In genomic region chr1:68104155-68104554, GRCh38 we compare ENCODE assay signal across 15 cellular contexts. TPM values are rescaled to one million over a fixed set of nuclear protein-coding genes. Genes with fewer than 3 reads are reported as not detected.
DNase-seq lines count a peak whose midpoint lies in the region; ATAC-seq and TF ChIP-seq lines count a peak whose summit lies in the region.
"Had no signal": no experiment of that assay in that cellular context is flagged by ENCODE, and none has a peak within 500 bp of the region (broad histone marks: within the 10 kb centered on the region; RNA-seq: fewer than 3 reads in every experiment).

No MANE protein-coding gene starts in this region.

- peak overlapping the region; percentile 65; the same call in 1 of the 2 replicates for H2AFZ ChIP-seq in SK-N-SH (ENCODE audit: low read depth)

- no peaks in the 10 kb centered on the region for H3F3A ChIP-seq in SK-N-SH (replicated peaks; ENCODE audit: insufficient read depth)

- POLR2A ChIA-PET in SK-N-SH (lab: Yijun Ruan, JAX): no interaction called here

- no peak overlapping the region for H3K4me3 ChIP-seq in SK-N-SH (ENCODE audit: low read depth in 2 of 2, low read length in 1 of 2)
- no peak overlapping the region for H3K4me3 ChIP-seq in fibroblast of villous mesenchyme (ENCODE audit: low read depth, low read length)
- H3K4me3 ChIP-seq in gastrocnemius medialis: no peak overlapping the region
- no peak overlapping the region for H3K4me3 ChIP-seq in spleen
- H3K4me3 ChIP-seq: esophagus muscularis mucosa, HAP-1, right lobe of liver had no signal

- H3K36me3 ChIP-seq in SK-N-SH (replicated peaks in 1 of 2; ENCODE audit: control insufficient read depth in 1 of 2, insufficient read depth in 2 of 2, low read length in 1 of 2): peaks cover 0 to under 1% of the 10 kb centered on the region in 2 experiments
- no peaks in the 10 kb centered on the region for H3K36me3 ChIP-seq in gastrocnemius medialis
- H3K36me3 ChIP-seq in spleen: no peaks in the 10 kb centered on the region
- H3K36me3 ChIP-seq: HAP-1, right lobe of liver had no signal

- in situ Hi-C loops in gastrocnemius medialis (cut with MboI; ENCODE audit: low sequenced_read_pairs in 4 of 4): loop anchor here in 3 of 4 donors (10.0 to 25.0 kb wide), 3 partner anchors 249 to 567 kb away; no protein-coding TSS in a partner anchor

- DNase-seq in HT1080 (ENCODE audit: low read depth) (peak; percentile 81), SK-N-SH (no peak), fibroblast of villous mesenchyme (ENCODE audit: low read depth) (peak; percentile 28), gastrocnemius medialis (no peak), SK-N-DZ (ENCODE audit: low spot score) (no peak), spleen (no peak), NCI-H345 treated with DMSO at 0.1 percent for 48 hours (lab: John Stamatoyannopoulos, UW; ENCODE audit: unreplicated experiment) (no peak)
- DNase-seq: activated naive CD4-positive, alpha-beta T cell treated with anti-CD3 and anti-CD28 coated beads, Interleukin-2, amount 50 U/mL, for 16 hours; CD4-positive, alpha-beta memory T cell; NCI-H1048; NCI-H524; right lobe of liver; Right ventricle myocardium superior had no signal

- no peak for TF ChIP-seq CTCF in SK-N-SH (IDR thresholded peaks at IDR 0.05)
- TF ChIP-seq CTCF in fibroblast of villous mesenchyme (IDR thresholded peaks at IDR 0.05; ENCODE audit: insufficient read depth, low read depth, low read length): no peak
- no peak for TF ChIP-seq CTCF in gastrocnemius medialis (IDR thresholded peaks at IDR 0.05 in 4 of 5, conservative IDR thresholded peaks at IDR 0.05 in 1 of 5)
- no peak for TF ChIP-seq CTCF in spleen (IDR thresholded peaks at IDR 0.05 in 8 of 11, conservative IDR thresholded peaks at IDR 0.05 in 3 of 11)

- ATAC-seq in gastrocnemius medialis: peak; percentile 47 to 77
- ATAC-seq: right lobe of liver had no signal

- H3K27ac ChIP-seq in SK-N-SH (ENCODE audit: low read depth in 2 of 2, low read length in 1 of 2): peak overlapping the region in 1 of 2 experiments; percentile 81; a peak in 2 of 4 replicates
- H3K27ac ChIP-seq in gastrocnemius medialis: no peak overlapping the region
- H3K27ac ChIP-seq in spleen: no peak overlapping the region
- H3K27ac ChIP-seq: esophagus muscularis mucosa, right lobe of liver had no signal

- 55% methylated on average over 3 of the region's 3 CpGs for WGBS in SK-N-SH (ENCODE audit: low lambda C conversion rate)
- 76 to 91% (median 83%) methylated on average over 3 of the region's 3 CpGs for whole genome bisulfite sequencing in spleen, 5 donors

- H3K9ac ChIP-seq in SK-N-SH: no peak overlapping the region

- H4K20me1 ChIP-seq in SK-N-SH (ENCODE audit: insufficient read depth): no peaks in the 10 kb centered on the region

- H3K9me2 ChIP-seq in SK-N-SH: no peaks in the 10 kb centered on the region

- peaks cover 0 to 11% of the 10 kb centered on the region in 2 experiments; a peak in 2 of 4 replicates for H3K4me1 ChIP-seq in SK-N-SH (ENCODE audit: control insufficient read depth in 1 of 2, insufficient read depth in 2 of 2, low read depth in 1 of 2, low read length in 1 of 2)
- H3K4me1 ChIP-seq in gastrocnemius medialis: no peaks in the 10 kb centered on the region
- H3K4me1 ChIP-seq in spleen: no peaks in the 10 kb centered on the region
- H3K4me1 ChIP-seq: esophagus muscularis mucosa, right lobe of liver had no signal

- TF ChIP-seq EP300 in SK-N-SH (IDR thresholded peaks at IDR 0.05; ENCODE audit: borderline replicate concordance in 1 of 2, low read depth in 1 of 2, low read length in 1 of 2): peak in 1 of 2 experiments; percentile 16; a peak in 1 of 4 replicates

- H3K9me3 ChIP-seq in SK-N-SH (0 out of 2 replicates have a peak, but pooled peaks cover 3% of the 10 kb centered on the region), gastrocnemius medialis (no peaks in the 10 kb centered on the region), spleen (no peaks in the 10 kb centered on the region)
- H3K9me3 ChIP-seq: esophagus muscularis mucosa, HAP-1, right lobe of liver had no signal

- H3K4me2 ChIP-seq in SK-N-SH: 0 out of 2 replicates have a peak overlapping the region, but pooled peaks have one; percentile 34

- H3K79me2 ChIP-seq in SK-N-SH (ENCODE audit: insufficient read depth): no peaks in the 10 kb centered on the region

- intact Hi-C loops in gastrocnemius medialis (cut with DNase I; ENCODE audit: low total_unique reads): no loop called here
- intact Hi-C loops in spleen (cut with DNase I; ENCODE audit: low total_unique reads): no loop called here

- CTCF ChIA-PET in SK-N-SH (lab: Yijun Ruan, JAX): interaction anchor here (0.5 to 2.7 kb wide), 4 partner anchors 12 to 488 kb away, joined by 3 to 16 read pairs (median 4); no protein-coding TSS in a partner anchor

- no peak for TF ChIP-seq RAD21 in SK-N-SH (IDR thresholded peaks at IDR 0.05; ENCODE audit: low read length)

- H3K27me3 ChIP-seq in SK-N-SH (ENCODE audit: insufficient read depth): no peaks in the 10 kb centered on the region
- H3K27me3 ChIP-seq in gastrocnemius medialis: no peaks in the 10 kb centered on the region
- H3K27me3 ChIP-seq in spleen (replicated peaks in 1 of 7): peaks cover 0 to 11% (median 0%) of the 10 kb centered on the region in 7 donors
- H3K27me3 ChIP-seq: esophagus muscularis mucosa, right lobe of liver had no signal

- TF ChIP-seq POLR2A in gastrocnemius medialis (IDR thresholded peaks at IDR 0.05) (no peak), spleen (IDR thresholded peaks at IDR 0.05) (no peak)

TF ChIP-seq in SK-N-SH, 30 proteins besides CTCF, POLR2A, EP300 and RAD21:
- no peak for TF ChIP-seq CHD2 (IDR thresholded peaks at IDR 0.05; ENCODE audit: low read length, partially characterized antibody)
- TF ChIP-seq FOSL2 (IDR thresholded peaks at IDR 0.05; ENCODE audit: borderline replicate concordance, low read depth): peak; percentile 59; the same call in 1 of the 2 replicates
- TF ChIP-seq MEF2A (IDR thresholded peaks at IDR 0.05; ENCODE audit: borderline replicate concordance, low read depth): no peak
- TF ChIP-seq MXI1 (IDR thresholded peaks at IDR 0.05; ENCODE audit: low read depth, low read length): no peak
- peak; percentile 56; the same call in 1 of the 2 replicates for TF ChIP-seq TCF12 (IDR thresholded peaks at IDR 0.05)
- no peak; the same call in 1 of the 2 replicates for TF ChIP-seq YY1 (IDR thresholded peaks at IDR 0.05; ENCODE audit: low read depth)
- TF ChIP-seq, protein P1, sequence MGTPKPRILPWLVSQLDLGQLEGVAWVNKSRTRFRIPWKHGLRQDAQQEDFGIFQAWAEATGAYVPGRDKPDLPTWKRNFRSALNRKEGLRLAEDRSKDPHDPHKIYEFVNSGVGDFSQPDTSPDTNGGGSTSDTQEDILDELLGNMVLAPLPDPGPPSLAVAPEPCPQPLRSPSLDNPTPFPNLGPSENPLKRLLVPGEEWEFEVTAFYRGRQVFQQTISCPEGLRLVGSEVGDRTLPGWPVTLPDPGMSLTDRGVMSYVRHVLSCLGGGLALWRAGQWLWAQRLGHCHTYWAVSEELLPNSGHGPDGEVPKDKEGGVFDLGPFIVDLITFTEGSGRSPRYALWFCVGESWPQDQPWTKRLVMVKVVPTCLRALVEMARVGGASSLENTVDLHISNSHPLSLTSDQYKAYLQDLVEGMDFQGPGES (IDR thresholded peaks at IDR 0.05; ENCODE audit: low read depth, low read length): no peak
- peak; percentile 16; the same call in 1 of the 2 replicates for TF ChIP-seq JUND (IDR thresholded peaks at IDR 0.05)
- TF ChIP-seq, protein P2, sequence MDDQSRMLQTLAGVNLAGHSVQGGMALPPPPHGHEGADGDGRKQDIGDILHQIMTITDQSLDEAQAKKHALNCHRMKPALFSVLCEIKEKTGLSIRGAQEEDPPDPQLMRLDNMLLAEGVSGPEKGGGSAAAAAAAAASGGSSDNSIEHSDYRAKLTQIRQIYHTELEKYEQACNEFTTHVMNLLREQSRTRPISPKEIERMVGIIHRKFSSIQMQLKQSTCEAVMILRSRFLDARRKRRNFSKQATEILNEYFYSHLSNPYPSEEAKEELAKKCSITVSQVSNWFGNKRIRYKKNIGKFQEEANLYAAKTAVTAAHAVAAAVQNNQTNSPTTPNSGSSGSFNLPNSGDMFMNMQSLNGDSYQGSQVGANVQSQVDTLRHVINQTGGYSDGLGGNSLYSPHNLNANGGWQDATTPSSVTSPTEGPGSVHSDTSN (IDR thresholded peaks at IDR 0.05): no peak
- TF ChIP-seq, protein P3, sequence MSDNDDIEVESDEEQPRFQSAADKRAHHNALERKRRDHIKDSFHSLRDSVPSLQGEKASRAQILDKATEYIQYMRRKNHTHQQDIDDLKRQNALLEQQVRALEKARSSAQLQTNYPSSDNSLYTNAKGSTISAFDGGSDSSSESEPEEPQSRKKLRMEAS (IDR thresholded peaks at IDR 0.05; ENCODE audit: low read depth): 0 out of 2 replicates have a peak, but pooled peaks have one; percentile 15
- no peak for TF ChIP-seq EZH2phosphoT487 (IDR thresholded peaks at IDR 0.05; ENCODE audit: borderline replicate concordance, low read depth)
- TF ChIP-seq TAF1 (IDR thresholded peaks at IDR 0.05; ENCODE audit: borderline replicate concordance, low read depth, low read length): no peak
- no peak for TF ChIP-seq FOXJ3 (CRISPR knock-in tag; IDR thresholded peaks at IDR 0.05)

RNA-seq across cellular contexts. Expression of gene DIRAS3, which starts 53.7 kb away (rescaled TPM):
- total RNA-seq in HT1080 (2014; rRNA removed; shearing (Covaris generic)): 0.14 TPM in 1 of 2 replicates, not detected in the other
- 0.06 TPM in 1 of 2 replicates, not detected in the other for polyA plus RNA-seq in HT1080 (2015; cell fraction: cytosol; rRNA removed)
- polyA plus RNA-seq in HT1080 (2015; cell fraction: nucleus; rRNA removed): 0.16 and 0.53 TPM in 2 replicates
- polyA plus RNA-seq in SK-N-SH (2012; rRNA removed) (14.7 and 16.6 TPM in 2 replicates), spleen (1 to 10 TPM; 1.0 to 3.0 (median 1.9) TPM)
- polyA plus RNA-seq in SK-N-SH (2012; cell fraction: cytosol; rRNA removed): 13.9 and 14.0 TPM in 2 replicates
- 9.4 and 10.4 TPM in 2 replicates for polyA plus RNA-seq in SK-N-SH (2012; cell fraction: nucleus; rRNA removed)
- total RNA-seq in fibroblast of villous mesenchyme (0.43 and 2.3 TPM in 2 replicates), gastrocnemius medialis (under 1 TPM in 3 of 4 donors, not detected in 1; 0.44 to 0.71 (median 0.59) TPM), spleen (1 to 10 TPM in 6 of 7 donors, under 1 TPM in 1; 0.92 to 2.0 (median 1.4) TPM)
- polyA plus RNA-seq in SK-N-DZ (2014; cell fraction: cytosol; rRNA removed): 0.61 and 0.99 TPM in 2 replicates
- polyA plus RNA-seq in SK-N-DZ (2014; cell fraction: nucleus; rRNA removed): 0.58 and 1.3 TPM in 2 replicates
- total RNA-seq: CD4-positive, alpha-beta memory T cell had no signal
- polyA plus RNA-seq: CD4-positive, alpha-beta memory T cell had no signal

Comparison
In these comparisons a context has a peak if more than half of its experiments do, and no peak if none do; other contexts are left out.
1. DNase-seq: peak in HT1080 (single experiment) and fibroblast of villous mesenchyme (single experiment); none in SK-N-SH (single experiment), gastrocnemius medialis (0 of 2), SK-N-DZ (single experiment), spleen (single experiment) and NCI-H345 treated with DMSO at 0.1 percent for 48 hours (single experiment).